Comparison of ENCODE assay signal across 23 cellular contexts in the genomic region with DNA sequence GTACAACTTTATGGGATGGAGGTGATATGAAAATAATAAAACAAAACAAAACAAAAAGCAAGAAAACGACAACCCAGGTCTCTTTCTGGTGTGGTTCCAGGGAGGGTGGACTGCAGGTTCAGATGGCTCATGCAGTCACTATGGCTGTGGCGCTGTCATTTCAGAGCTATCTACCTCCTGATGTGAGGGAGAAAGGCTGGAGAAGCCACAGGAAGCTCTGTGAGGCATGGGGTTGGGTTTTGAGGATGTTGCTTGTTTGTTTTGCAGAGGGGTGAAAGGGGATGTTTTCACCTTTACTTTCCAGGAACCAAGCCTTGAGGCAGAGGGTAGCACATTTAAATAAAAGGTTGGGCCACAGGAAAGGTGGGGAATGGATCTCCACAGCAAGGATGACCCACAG. TPM values are rescaled to one million over a fixed set of nuclear protein-coding genes. Genes with fewer than 3 reads are reported as not detected.
DNase-seq lines count a peak whose midpoint lies in the region; ATAC-seq and TF ChIP-seq lines count a peak whose summit lies in the region.
"Had no signal": no experiment of that assay in that cellular context is flagged by ENCODE, and none has a peak within 500 bp of the region (broad histone marks: within the 10 kb centered on the region; RNA-seq: fewer than 3 reads in every experiment).

No MANE protein-coding gene starts in this region.

- POLR2A ChIA-PET in activated B cell treated with CpG ODN at 0.5 μM for 24 hours (lab: Charles Lee), result interaction anchor here (0.6 kb wide), 1 partner anchor 130 kb away, joined by 5 read pairs; no protein-coding TSS in a partner anchor

- H3K4me1 ChIP-seq in transverse colon (peaks cover 8 to 32% (median 19%) of the 10 kb centered on the region in 4 donors), colonic mucosa (no peaks in the 10 kb centered on the region)
- H3K4me1 ChIP-seq: testis had no signal

- TF ChIP-seq EP300 in transverse colon (IDR thresholded peaks at IDR 0.05; ENCODE audit: low read depth), result no peak

- CTCF ChIA-PET in activated B cell treated with CpG ODN at 0.5 μM for 24 hours (lab: Charles Lee), result interaction anchor here (1.2 to 3.8 kb wide), 3 partner anchors 25 to 265 kb away, joined by 3 to 12 read pairs (median 5); a partner anchor contains a TSS

- no peaks in the 10 kb centered on the region for H3K27me3 Mint-ChIP-seq in activated B cell treated with CpG ODN at 0.5 μM for 24 hours
- H3K27me3 Mint-ChIP-seq in memory B cell, result no peaks in the 10 kb centered on the region

- ATAC-seq in Right ventricle myocardium superior (ENCODE audit: poor library complexity), result no peak
- ATAC-seq in activated B cell treated with CpG ODN at 0.5 μM for 24 hours (ENCODE audit: low read depth), result no peak
- no peak for ATAC-seq in memory B cell (ENCODE audit: low read depth)
- no peak for ATAC-seq in activated naive CD4-positive, alpha-beta T cell treated with anti-CD3 and anti-CD28 coated beads, Interleukin-2, amount 50 U/mL, for 72 hours
- ATAC-seq: K562, left cardiac atrium had no signal

- intact Hi-C loops in cardiac septum (cut with DNase I) (loop anchor here (5.0 kb wide), 1 partner anchor 46 kb away; no protein-coding TSS in a partner anchor), Right ventricle myocardium superior (cut with DNase I) (loop anchor here (5.0 kb wide), 1 partner anchor 151 kb away; no protein-coding TSS in a partner anchor), activated B cell treated with CpG ODN at 0.5 μM for 24 hours (cut with micrococcal nuclease) (loop anchor here (2.0 to 10.0 kb wide), 4 partner anchors 62 to 334 kb away; a partner anchor contains a TSS), transverse colon (cut with DNase I; ENCODE audit: low total_unique reads) (loop anchor here (10.0 kb wide), 1 partner anchor 114 kb away; no protein-coding TSS in a partner anchor), colonic mucosa (cut with DNase I) (loop anchor here (5.0 to 10.0 kb wide), 2 partner anchors 46 to 234 kb away; no protein-coding TSS in a partner anchor)

- H3K9ac ChIP-seq in colonic mucosa (ENCODE audit: low read depth in 2 of 2, low read length in 2 of 2), result no peak overlapping the region

- TF ChIP-seq CTCF in activated B cell treated with CpG ODN at 0.5 μM for 24 hours (IDR thresholded peaks at IDR 0.05) (no peak), transverse colon (IDR thresholded peaks at IDR 0.05) (no peak), colonic mucosa (IDR thresholded peaks at IDR 0.05) (no peak)

- H3K27ac ChIP-seq in transverse colon, result peak overlapping the region; percentile 60 to 81 (median 74)
- no peak overlapping the region for H3K27ac ChIP-seq in colonic mucosa
- H3K27ac ChIP-seq: neutrophil, RWPE1, testis had no signal

- H3K4me3 ChIP-seq in transverse colon, result no peak overlapping the region
- no peak overlapping the region for H3K4me3 ChIP-seq in colonic mucosa
- H3K4me3 ChIP-seq: K562, testis had no signal

- DNase-seq in cardiac septum (ENCODE audit: low spot score) (peak; percentile 5), Right ventricle myocardium superior (no peak), activated B cell treated with CpG ODN at 0.5 μM for 24 hours (no peak), memory B cell (ENCODE audit: low spot score in 2 of 2) (no peak), transverse colon (no peak), colonic mucosa (no peak), nucleus accumbens (lab: John Stamatoyannopoulos, UW) (no peak)
- no peak for DNase-seq in activated naive CD4-positive, alpha-beta T cell treated with anti-CD3 and anti-CD28 coated beads, Interleukin-2, amount 50 U/mL, for 72 hours (ENCODE audit: low spot score in 2 of 2)
- DNase-seq: activated effector memory CD4-positive, alpha-beta T cell treated with Interleukin-2 at 50 U/mL for 16 hours; amniotic stem cell; central memory CD4-positive, alpha-beta T cell; erythroblast; left cardiac atrium; MV-4-11; NCI-H187 treated with DMSO at 0.1 percent for 48 hours; NCI-H345; retina; stimulated activated CD4-positive, alpha-beta T cell treated with anti-CD3 and anti-CD28 coated beads, Interleukin-12 subunit alpha, Interleukin-12 subunit beta, amount 100 ng/mL, for 4 hours; stimulated activated CD8-positive, alpha-beta memory T cell treated with anti-CD3 and anti-CD28 coated beads, Interleukin-4, amount 100 ng/mL, for 48 hours; testis had no signal

- TF ChIP-seq POLR2A in transverse colon (IDR thresholded peaks at IDR 0.05), result no peak

- H3K4me3 Mint-ChIP-seq in activated B cell treated with CpG ODN at 0.5 μM for 24 hours, result no peak overlapping the region
- H3K4me3 Mint-ChIP-seq in memory B cell, result no peak overlapping the region

- H3K4me1 Mint-ChIP-seq in activated B cell treated with CpG ODN at 0.5 μM for 24 hours (peaks cover 74% of the 10 kb centered on the region), memory B cell (peaks cover 43% of the 10 kb centered on the region)

- 72 to 73% methylated on average over 2 of the region's 2 CpGs for WGBS in transverse colon (ENCODE audit: low coverage in 1 of 2), 2 donors

- H3K27me3 ChIP-seq in transverse colon (no peaks in the 10 kb centered on the region), colonic mucosa (no peaks in the 10 kb centered on the region)
- H3K27me3 ChIP-seq: neutrophil, testis had no signal

- H3K36me3 ChIP-seq in transverse colon (no peaks in the 10 kb centered on the region), colonic mucosa (no peaks in the 10 kb centered on the region)

- H3K9me3 Mint-ChIP-seq in activated B cell treated with CpG ODN at 0.5 μM for 24 hours, result no peaks in the 10 kb centered on the region
- no peaks in the 10 kb centered on the region for H3K9me3 Mint-ChIP-seq in memory B cell
- H3K9me3 Mint-ChIP-seq in activated naive CD4-positive, alpha-beta T cell treated with anti-CD3 and anti-CD28 coated beads, Interleukin-2, amount 50 U/mL, for 72 hours, result no peaks in the 10 kb centered on the region

- H3K27ac Mint-ChIP-seq in activated B cell treated with CpG ODN at 0.5 μM for 24 hours, result peak overlapping the region; percentile 92
- H3K27ac Mint-ChIP-seq in memory B cell, result peak overlapping the region; percentile 97
- peak overlapping the region in 1 of 2 donors; percentile 9 for H3K27ac Mint-ChIP-seq in activated naive CD4-positive, alpha-beta T cell treated with anti-CD3 and anti-CD28 coated beads, Interleukin-2, amount 50 U/mL, for 72 hours

- H3K36me3 Mint-ChIP-seq in activated B cell treated with CpG ODN at 0.5 μM for 24 hours (ENCODE audit: low read depth) (peaks cover 92% of the 10 kb centered on the region), memory B cell (peaks cover 48% of the 10 kb centered on the region)
- peaks cover 0 to 41% of the 10 kb centered on the region in 2 donors for H3K36me3 Mint-ChIP-seq in activated naive CD4-positive, alpha-beta T cell treated with anti-CD3 and anti-CD28 coated beads, Interleukin-2, amount 50 U/mL, for 72 hours

- in situ Hi-C loops in transverse colon (cut with MboI; ENCODE audit: low pct_ligation_motif_present in 1 of 4, low pct_unique_long_range_greater_than_20kb in 1 of 4, low sequenced_read_pairs in 3 of 4), result loop anchor here in 3 of 4 donors (10.0 to 25.0 kb wide), 4 partner anchors 144 to 259 kb away; a partner anchor contains a TSS

- H3K9me3 ChIP-seq in transverse colon (no peaks in the 10 kb centered on the region), colonic mucosa (no peaks in the 10 kb centered on the region)
- H3K9me3 ChIP-seq: neutrophil, testis had no signal

RNA-seq across cellular contexts. Expression of a gene that starts 18.7 kb away (rescaled TPM):
- total RNA-seq in cardiac septum (0.30 TPM), Right ventricle myocardium superior (not detected), activated B cell treated with CpG ODN at 0.5 μM for 24 hours (2.7 and 2.8 TPM in 2 replicates), transverse colon (under 1 TPM in 2 of 4 donors, not detected in 2; 0.48 to 0.82 TPM), colonic mucosa (1 to 10 TPM in 1 of 2 donors, not detected in 1; 1.4 TPM)
- total RNA-seq in activated naive CD4-positive, alpha-beta T cell treated with anti-CD3 and anti-CD28 coated beads, Interleukin-2, amount 50 U/mL, for 72 hours, result 1 to 10 TPM in 1 of 2 donors, under 1 TPM in 1; 0.30 to 3.9 TPM
- total RNA-seq: K562 had no signal
